In genomic region chr19:54209748-54210494, GRCh38 we compare ENCODE assay signal across 8 cellular contexts. TPM values are rescaled to one million over a fixed set of nuclear protein-coding genes. Genes with fewer than 3 reads are reported as not detected.
DNase-seq lines count a peak whose midpoint lies in the region; ATAC-seq, FAIRE-seq and TF ChIP-seq lines count a peak whose summit lies in the region.

No MANE protein-coding gene starts in this region.

- H4K20me1 ChIP-seq in Karpas-422 (ENCODE audit: insufficient read depth, low read depth, low read length), result peaks cover 38% of the 10 kb centered on the region

- DNase-seq in COLO829 (ENCODE audit: low spot score) (peak; percentile 93), Karpas-422 (peak; percentile 64), Peyer's patch (peak; percentile 56 to 92 (median 81)), bronchial epithelial cell (ENCODE audit: low read depth) (peak; percentile 96), kidney (peak; percentile 95), small intestine (peak; percentile 96)

- TF ChIP-seq CTCF in Peyer's patch (IDR thresholded peaks at IDR 0.05) (no peak), bronchial epithelial cell (IDR thresholded peaks at IDR 0.05; ENCODE audit: insufficient read depth, low read length, severe bottlenecking) (no peak), kidney (IDR thresholded peaks at IDR 0.05; ENCODE audit: borderline replicate concordance, extremely low read depth, insufficient read depth) (no peak)

- H3K27ac ChIP-seq in Karpas-422 (ENCODE audit: low read length), result no peak overlapping the region
- peak overlapping the region; percentile 70 to 87 (median 76) for H3K27ac ChIP-seq in Peyer's patch
- H3K27ac ChIP-seq in kidney (ENCODE audit: low read depth in 2 of 2, low read length in 2 of 2), result peak overlapping the region; percentile 87 to 93
- peak overlapping the region; percentile 42 to 92 for H3K27ac ChIP-seq in small intestine (ENCODE audit: low read depth in 1 of 2, low read length in 1 of 2)

- intact Hi-C loops in kidney (cut with DNase I), result no loop called here

- TF ChIP-seq POLR2A in Peyer's patch (IDR thresholded peaks at IDR 0.05), result peak; percentile 6 to 60

- no peaks in the 10 kb centered on the region for H3K27me3 ChIP-seq in Karpas-422 (ENCODE audit: low read length)
- no peaks in the 10 kb centered on the region for H3K27me3 ChIP-seq in Peyer's patch
- no peaks in the 10 kb centered on the region for H3K27me3 ChIP-seq in bronchial epithelial cell (ENCODE audit: control insufficient read depth, insufficient read depth, low read length)
- no peaks in the 10 kb centered on the region for H3K27me3 ChIP-seq in small intestine (ENCODE audit: control insufficient read depth in 2 of 2, insufficient read depth in 2 of 2, low read length in 2 of 2)

- FAIRE-seq in bronchial epithelial cell (lab: Jason Lieb, UNC) (peak; percentile 92), kidney (lab: Jason Lieb, UNC) (peak; percentile 6), small intestine (lab: Jason Lieb, UNC) (no peak)

- H3K36me3 ChIP-seq in Karpas-422 (ENCODE audit: insufficient read depth, low read length), result peaks cover 25% of the 10 kb centered on the region
- H3K36me3 ChIP-seq in Peyer's patch, result peaks cover 0 to 32% (median 0%) of the 10 kb centered on the region in 3 donors
- H3K36me3 ChIP-seq in bronchial epithelial cell (ENCODE audit: control insufficient read depth, insufficient read depth, low read length), result peaks cover 21% of the 10 kb centered on the region
- peaks cover 22 to 35% of the 10 kb centered on the region in 2 donors for H3K36me3 ChIP-seq in kidney (ENCODE audit: control insufficient read depth in 1 of 2, insufficient read depth in 2 of 2, low read length in 2 of 2)
- peaks cover 9% of the 10 kb centered on the region in 2 donors for H3K36me3 ChIP-seq in small intestine (ENCODE audit: control insufficient read depth in 2 of 2, insufficient read depth in 2 of 2, low read length in 2 of 2)

- no peak for ATAC-seq in HG03108 (IDR thresholded peaks at IDR 0.05; ENCODE audit: unreplicated experiment)
- no peak for ATAC-seq in GM19397 (IDR thresholded peaks at IDR 0.05; ENCODE audit: unreplicated experiment)

- H3K4me3 ChIP-seq in Karpas-422 (ENCODE audit: low read length) (no peak overlapping the region), Peyer's patch (peak overlapping the region in 1 of 4 donors; percentile 38), bronchial epithelial cell (ENCODE audit: low read depth, low read length) (no peak overlapping the region), kidney (ENCODE audit: low read length in 2 of 2) (no peak overlapping the region), small intestine (ENCODE audit: low read depth in 1 of 2, low read length in 2 of 2) (no peak overlapping the region)

- H3K9me3 ChIP-seq in Karpas-422 (ENCODE audit: low read length), result no peaks in the 10 kb centered on the region
- H3K9me3 ChIP-seq in Peyer's patch, result no peaks in the 10 kb centered on the region
- H3K9me3 ChIP-seq in kidney (ENCODE audit: control insufficient read depth in 1 of 2, low read length in 2 of 2), result no peaks in the 10 kb centered on the region
- H3K9me3 ChIP-seq in small intestine (ENCODE audit: control insufficient read depth, low read depth), result no peaks in the 10 kb centered on the region

- H3K9me2 ChIP-seq in Karpas-422 (replicated peaks; ENCODE audit: insufficient read depth, low read length), result no peaks in the 10 kb centered on the region

- H2AFZ ChIP-seq in Karpas-422 (ENCODE audit: low read length), result no peak overlapping the region

- H3K4me2 ChIP-seq in Karpas-422 (ENCODE audit: low read depth, low read length, poor library complexity, severe bottlenecking), result no peak overlapping the region

- WGBS in small intestine, 3 donors, result 11 to 28% (median 16%) methylated on average over 11 of the region's 11 CpGs

- H3K79me2 ChIP-seq in Karpas-422 (ENCODE audit: low read length), result peaks cover 7% of the 10 kb centered on the region

- no peaks in the 10 kb centered on the region; the same call in 1 of the 2 replicates for H3K4me1 ChIP-seq in Karpas-422 (ENCODE audit: low read length)
- peaks cover 10 to 51% (median 19%) of the 10 kb centered on the region in 4 donors for H3K4me1 ChIP-seq in Peyer's patch
- H3K4me1 ChIP-seq in kidney (ENCODE audit: control insufficient read depth in 1 of 2, insufficient read depth in 1 of 2, low read depth in 1 of 2, low read length in 2 of 2), result peaks cover 19 to 30% of the 10 kb centered on the region in 2 donors
- peaks cover 10 to 11% of the 10 kb centered on the region in 2 donors for H3K4me1 ChIP-seq in small intestine (ENCODE audit: control insufficient read depth in 2 of 2, insufficient read depth in 1 of 2, low read depth in 1 of 2, low read length in 1 of 2)

- H3K9ac ChIP-seq in Karpas-422 (ENCODE audit: low read length) (no peak overlapping the region), kidney (ENCODE audit: low read length in 2 of 2) (peak overlapping the region in 1 of 2 donors; percentile 44)

RNA-seq across cellular contexts. Expression of gene RPS9, which starts 9.3 kb away (rescaled TPM):
- total RNA-seq in Karpas-422 (2014; rRNA removed; shearing (Covaris generic); ENCODE audit: low replicate concordance), result 3,304 and 6,295 TPM in 2 replicates
- total RNA-seq in Peyer's patch (1,000 to 10,000 TPM in 2 of 4 donors, 100 to 1,000 TPM in 2; 712 to 1,604 (median 941) TPM), bronchial epithelial cell (2,761 and 3,132 TPM in 2 replicates), kidney (1,209 TPM)
- polyA plus RNA-seq in kidney (ENCODE audit: insufficient read depth, low read depth, low replicate concordance) (2,020 TPM), small intestine (1,000 to 10,000 TPM; 2,119 to 4,773 (median 4,210) TPM)

RNA-seq across cellular contexts. Expression of gene LILRB3, which starts 12.9 kb away (rescaled TPM):
- 0.11 TPM in 1 of 2 replicates, not detected in the other for total RNA-seq in Karpas-422 (2014; rRNA removed; shearing (Covaris generic); ENCODE audit: low replicate concordance)
- total RNA-seq in Peyer's patch (10 to 100 TPM in 1 of 4 donors, 1 to 10 TPM in 2, not detected in 1; 3.1 to 16.5 (median 5.6) TPM), bronchial epithelial cell (not detected in 2 replicates), kidney (10.0 TPM)
- polyA plus RNA-seq in kidney (ENCODE audit: insufficient read depth, low read depth, low replicate concordance) (1.4 TPM), small intestine (1 to 10 TPM in 1 of 3 donors, under 1 TPM in 2; 0.45 to 3.6 (median 0.54) TPM)

RNA-seq across cellular contexts. Expression of gene TSEN34, which starts 18.8 kb away (rescaled TPM):
- 28.1 and 39.8 TPM in 2 replicates for total RNA-seq in Karpas-422 (2014; rRNA removed; shearing (Covaris generic); ENCODE audit: low replicate concordance)
- 10 to 100 TPM; 29.7 to 50.4 (median 42.2) TPM for total RNA-seq in Peyer's patch
- 47.9 and 50.2 TPM in 2 replicates for total RNA-seq in bronchial epithelial cell
- total RNA-seq in kidney, result 33.8 TPM
- 51.0 TPM for polyA plus RNA-seq in kidney (ENCODE audit: insufficient read depth, low read depth, low replicate concordance)
- 10 to 100 TPM; 32.7 to 50.3 (median 39.3) TPM for polyA plus RNA-seq in small intestine

RNA-seq across cellular contexts. Expression of gene MBOAT7, which starts 20.5 kb away (rescaled TPM):
- 85.6 and 90.0 TPM in 2 replicates for total RNA-seq in Karpas-422 (2014; rRNA removed; shearing (Covaris generic); ENCODE audit: low replicate concordance)
- 100 to 1,000 TPM in 3 of 4 donors, 10 to 100 TPM in 1; 85.8 to 370 (median 245) TPM for total RNA-seq in Peyer's patch
- 6.8 and 10.6 TPM in 2 replicates for total RNA-seq in bronchial epithelial cell
- 64.4 TPM for total RNA-seq in kidney
- 41.6 TPM for polyA plus RNA-seq in kidney (ENCODE audit: insufficient read depth, low read depth, low replicate concordance)
- 10 to 100 TPM; 47.8 to 55.2 (median 54.2) TPM for polyA plus RNA-seq in small intestine

RNA-seq across cellular contexts. Expression of gene LILRA6, which starts 32.7 kb away (rescaled TPM):
- total RNA-seq in Karpas-422 (2014; rRNA removed; shearing (Covaris generic); ENCODE audit: low replicate concordance), result not detected in 2 replicates
- total RNA-seq in Peyer's patch (1 to 10 TPM in 2 of 4 donors, not detected in 2; 1.1 to 1.5 TPM), bronchial epithelial cell (not detected in 2 replicates), kidney (2.9 TPM)
- polyA plus RNA-seq in kidney (ENCODE audit: insufficient read depth, low read depth, low replicate concordance) (not detected), small intestine (1 to 10 TPM in 1 of 3 donors, under 1 TPM in 1, not detected in 1; 0.27 to 1.6 TPM)
